Comparison of ENCODE assay signal across 1 cellular context in the genomic region with DNA sequence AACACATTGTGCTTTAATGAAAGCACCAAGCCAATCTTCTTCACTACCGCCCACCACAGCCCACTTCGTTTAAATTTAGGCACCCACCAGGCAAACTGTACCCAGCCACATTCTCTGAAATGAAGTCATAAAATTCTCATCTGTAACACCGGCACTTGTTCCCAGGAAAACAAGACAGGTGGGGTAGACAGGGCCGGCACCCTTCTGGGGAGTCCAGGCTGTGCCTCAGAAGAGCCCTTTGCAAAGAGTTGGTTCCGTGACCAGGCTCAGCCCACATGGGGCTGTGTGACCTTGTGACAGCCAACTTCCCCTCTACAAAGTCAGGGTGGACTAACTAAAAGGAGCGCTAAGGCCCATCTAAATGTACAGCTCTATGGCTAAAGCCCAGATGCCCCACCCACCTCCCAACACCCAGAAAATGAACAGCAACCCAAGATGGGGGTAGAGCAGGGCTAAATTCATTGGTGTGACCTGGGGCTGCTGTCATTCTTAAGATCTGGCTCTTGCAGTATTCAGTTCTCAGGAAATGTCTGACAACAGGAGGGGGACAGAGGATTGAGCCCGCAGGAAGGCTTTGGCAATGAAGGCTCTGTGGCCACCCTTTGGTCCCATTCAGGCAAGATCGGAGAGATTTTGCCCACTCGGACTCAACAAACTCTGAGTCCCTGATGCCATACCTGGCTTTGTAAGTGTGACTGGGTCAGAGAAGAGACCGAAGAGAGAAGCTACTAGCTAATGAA.
TF ChIP-seq lines count a peak whose summit lies in the region.

No MANE protein-coding gene starts in this region.

TF ChIP-seq in HepG2, 621 proteins besides CTCF, POLR2A, EP300 and RAD21:
- TF ChIP-seq ZNF367 (CRISPR knock-in tag; IDR thresholded peaks at IDR 0.05; ENCODE audit: borderline replicate concordance) = no peak
- no peak for TF ChIP-seq KLF13 (CRISPR knock-in tag; IDR thresholded peaks at IDR 0.05)
- TF ChIP-seq, protein P1, sequence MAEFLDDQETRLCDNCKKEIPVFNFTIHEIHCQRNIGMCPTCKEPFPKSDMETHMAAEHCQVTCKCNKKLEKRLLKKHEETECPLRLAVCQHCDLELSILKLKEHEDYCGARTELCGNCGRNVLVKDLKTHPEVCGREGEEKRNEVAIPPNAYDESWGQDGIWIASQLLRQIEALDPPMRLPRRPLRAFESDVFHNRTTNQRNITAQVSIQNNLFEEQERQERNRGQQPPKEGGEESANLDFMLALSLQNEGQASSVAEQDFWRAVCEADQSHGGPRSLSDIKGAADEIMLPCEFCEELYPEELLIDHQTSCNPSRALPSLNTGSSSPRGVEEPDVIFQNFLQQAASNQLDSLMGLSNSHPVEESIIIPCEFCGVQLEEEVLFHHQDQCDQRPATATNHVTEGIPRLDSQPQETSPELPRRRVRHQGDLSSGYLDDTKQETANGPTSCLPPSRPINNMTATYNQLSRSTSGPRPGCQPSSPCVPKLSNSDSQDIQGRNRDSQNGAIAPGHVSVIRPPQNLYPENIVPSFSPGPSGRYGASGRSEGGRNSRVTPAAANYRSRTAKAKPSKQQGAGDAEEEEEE (CRISPR knock-in tag; IDR thresholded peaks at IDR 0.05; ENCODE audit: borderline replicate concordance) = no peak
- no peak for TF ChIP-seq ZNF501 (CRISPR knock-in tag; IDR thresholded peaks at IDR 0.05)
- TF ChIP-seq, protein P2, sequence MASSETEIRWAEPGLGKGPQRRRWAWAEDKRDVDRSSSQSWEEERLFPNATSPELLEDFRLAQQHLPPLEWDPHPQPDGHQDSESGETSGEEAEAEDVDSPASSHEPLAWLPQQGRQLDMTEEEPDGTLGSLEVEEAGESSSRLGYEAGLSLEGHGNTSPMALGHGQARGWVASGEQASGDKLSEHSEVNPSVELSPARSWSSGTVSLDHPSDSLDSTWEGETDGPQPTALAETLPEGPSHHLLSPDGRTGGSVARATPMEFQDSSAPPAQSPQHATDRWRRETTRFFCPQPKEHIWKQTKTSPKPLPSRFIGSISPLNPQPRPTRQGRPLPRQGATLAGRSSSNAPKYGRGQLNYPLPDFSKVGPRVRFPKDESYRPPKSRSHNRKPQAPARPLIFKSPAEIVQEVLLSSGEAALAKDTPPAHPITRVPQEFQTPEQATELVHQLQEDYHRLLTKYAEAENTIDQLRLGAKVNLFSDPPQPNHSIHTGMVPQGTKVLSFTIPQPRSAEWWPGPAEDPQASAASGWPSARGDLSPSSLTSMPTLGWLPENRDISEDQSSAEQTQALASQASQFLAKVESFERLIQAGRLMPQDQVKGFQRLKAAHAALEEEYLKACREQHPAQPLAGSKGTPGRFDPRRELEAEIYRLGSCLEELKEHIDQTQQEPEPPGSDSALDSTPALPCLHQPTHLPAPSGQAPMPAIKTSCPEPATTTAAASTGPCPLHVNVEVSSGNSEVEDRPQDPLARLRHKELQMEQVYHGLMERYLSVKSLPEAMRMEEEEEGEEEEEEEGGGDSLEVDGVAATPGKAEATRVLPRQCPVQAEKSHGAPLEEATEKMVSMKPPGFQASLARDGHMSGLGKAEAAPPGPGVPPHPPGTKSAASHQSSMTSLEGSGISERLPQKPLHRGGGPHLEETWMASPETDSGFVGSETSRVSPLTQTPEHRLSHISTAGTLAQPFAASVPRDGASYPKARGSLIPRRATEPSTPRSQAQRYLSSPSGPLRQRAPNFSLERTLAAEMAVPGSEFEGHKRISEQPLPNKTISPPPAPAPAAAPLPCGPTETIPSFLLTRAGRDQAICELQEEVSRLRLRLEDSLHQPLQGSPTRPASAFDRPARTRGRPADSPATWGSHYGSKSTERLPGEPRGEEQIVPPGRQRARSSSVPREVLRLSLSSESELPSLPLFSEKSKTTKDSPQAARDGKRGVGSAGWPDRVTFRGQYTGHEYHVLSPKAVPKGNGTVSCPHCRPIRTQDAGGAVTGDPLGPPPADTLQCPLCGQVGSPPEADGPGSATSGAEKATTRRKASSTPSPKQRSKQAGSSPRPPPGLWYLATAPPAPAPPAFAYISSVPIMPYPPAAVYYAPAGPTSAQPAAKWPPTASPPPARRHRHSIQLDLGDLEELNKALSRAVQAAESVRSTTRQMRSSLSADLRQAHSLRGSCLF (CRISPR knock-in tag; IDR thresholded peaks at IDR 0.05; ENCODE audit: borderline replicate concordance) = no peak
- TF ChIP-seq EEA1 (CRISPR knock-in tag; IDR thresholded peaks at IDR 0.05; ENCODE audit: borderline replicate concordance) = no peak
- TF ChIP-seq ZNF333 (CRISPR knock-in tag; IDR thresholded peaks at IDR 0.05; ENCODE audit: borderline replicate concordance) = no peak
- no peak for TF ChIP-seq MLLT10 (CRISPR knock-in tag; IDR thresholded peaks at IDR 0.05)
